In the genomic region with DNA sequence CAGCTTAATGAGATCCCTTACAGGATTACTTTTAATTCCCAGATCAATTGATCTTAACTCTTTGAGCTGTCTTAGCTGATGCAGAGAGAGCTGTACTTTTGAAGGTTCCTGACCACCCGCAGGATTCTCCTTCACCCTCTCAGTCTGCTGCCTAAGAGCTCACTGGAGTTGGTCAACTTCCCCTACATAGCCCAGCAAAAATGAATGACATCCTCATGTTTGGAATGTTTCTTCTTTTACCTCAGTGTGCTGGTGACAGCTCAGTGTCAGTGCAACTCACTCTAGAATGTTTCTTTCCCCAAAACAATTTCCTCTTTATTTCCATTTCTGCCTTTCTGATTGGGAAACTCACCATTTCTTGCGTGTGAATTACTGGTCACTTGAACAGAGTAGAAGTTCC, we compare ENCODE assay signal across 19 cellular contexts.
"Had no signal": no experiment of that assay in that cellular context is flagged by ENCODE, and none has a peak within 500 bp of the region (broad histone marks: within the 10 kb centered on the region; RNA-seq: fewer than 3 reads in every experiment).

No MANE protein-coding gene starts in this region.

- H3K36me3 ChIP-seq: esophagus muscularis mucosa, lower lobe of right lung, tibial nerve, vagina had no signal

- H3K27ac Mint-ChIP-seq: activated naive CD4-positive, alpha-beta T cell treated with anti-CD3 and anti-CD28 coated beads for 36 hours; dendritic cell treated with granulocyte-macrophage colony-stimulating factor and Interleukin-4, amounts not matched to agents 40 ng/mL and 50 ng/mL, for 4 days; natural killer cell treated with Interleukin-12 subunit alpha and Interleukin-12 subunit beta and Interleukin-15 and Interleukin-18, amount 100 ng/mL, for 72 hours had no signal

- H3K4me3 ChIP-seq: esophagus muscularis mucosa, hepatocyte, lower lobe of right lung, tibial nerve, vagina had no signal

- H3K4me2 ChIP-seq: hepatocyte had no signal

- ATAC-seq: activated T-cell treated with anti-CD3 and anti-CD28 coated beads, Interleukin-2, amount 50 U/mL, for 4 hours; lower lobe of right lung; natural killer cell treated with Interleukin-12 subunit alpha and Interleukin-12 subunit beta and Interleukin-15 and Interleukin-18, amount 100 ng/mL, for 72 hours; stimulated activated naive CD8-positive, alpha-beta T cell treated with anti-CD3 and anti-CD28 coated beads, Interleukin-15, Interleukin-2, amounts not matched to agents 100 U/mL and 50 U/mL, for 24 hours had no signal

- DNase-seq: activated CD4-positive, alpha-beta T cell treated with anti-CD3 and anti-CD28 coated beads, Interleukin-2, amount 50 U/mL, for 1 hour; activated CD4-positive, CD25-positive, alpha-beta regulatory T cell treated with anti-CD3 and anti-CD28 coated beads, Interleukin-2, amount 50 U/mL, for 72 hours; activated CD8-positive, alpha-beta memory T cell treated with anti-CD3 and anti-CD28 coated beads, Interleukin-2, amount 50 U/mL, for 4 hours; activated naive CD4-positive, alpha-beta T cell treated with anti-CD3 and anti-CD28 coated beads for 36 hours; activated T-cell treated with anti-CD3 and anti-CD28 coated beads, Interleukin-2, amount 50 U/mL, for 4 hours; anterior cingulate cortex; cerebellar nuclear complex; effector CD8-positive, alpha-beta T cell; lower lobe of right lung; posterior cingulate gyrus; stimulated activated naive CD8-positive, alpha-beta T cell treated with anti-CD3 and anti-CD28 coated beads, Interleukin-15, Interleukin-2, amounts not matched to agents 100 U/mL and 50 U/mL, for 24 hours; T-helper 1 cell; T-helper 9 cell had no signal

- H3K27ac ChIP-seq: esophagus muscularis mucosa, hepatocyte, lower lobe of right lung, tibial nerve, vagina had no signal

- H3K9me3 ChIP-seq: esophagus muscularis mucosa, lower lobe of right lung, vagina had no signal

- H3K27me3 ChIP-seq: esophagus muscularis mucosa, tibial nerve, vagina had no signal

- H3K4me1 ChIP-seq: esophagus muscularis mucosa, lower lobe of right lung, tibial nerve, vagina had no signal

- H2AFZ ChIP-seq: hepatocyte had no signal

- H3K4me3 Mint-ChIP-seq: activated naive CD4-positive, alpha-beta T cell treated with anti-CD3 and anti-CD28 coated beads for 36 hours; activated T-cell treated with anti-CD3 and anti-CD28 coated beads, Interleukin-2, amount 50 U/mL, for 4 hours; dendritic cell treated with granulocyte-macrophage colony-stimulating factor and Interleukin-4, amounts not matched to agents 40 ng/mL and 50 ng/mL, for 4 days; natural killer cell treated with Interleukin-12 subunit alpha and Interleukin-12 subunit beta and Interleukin-15 and Interleukin-18, amount 100 ng/mL, for 72 hours had no signal
